In the genomic region with DNA sequence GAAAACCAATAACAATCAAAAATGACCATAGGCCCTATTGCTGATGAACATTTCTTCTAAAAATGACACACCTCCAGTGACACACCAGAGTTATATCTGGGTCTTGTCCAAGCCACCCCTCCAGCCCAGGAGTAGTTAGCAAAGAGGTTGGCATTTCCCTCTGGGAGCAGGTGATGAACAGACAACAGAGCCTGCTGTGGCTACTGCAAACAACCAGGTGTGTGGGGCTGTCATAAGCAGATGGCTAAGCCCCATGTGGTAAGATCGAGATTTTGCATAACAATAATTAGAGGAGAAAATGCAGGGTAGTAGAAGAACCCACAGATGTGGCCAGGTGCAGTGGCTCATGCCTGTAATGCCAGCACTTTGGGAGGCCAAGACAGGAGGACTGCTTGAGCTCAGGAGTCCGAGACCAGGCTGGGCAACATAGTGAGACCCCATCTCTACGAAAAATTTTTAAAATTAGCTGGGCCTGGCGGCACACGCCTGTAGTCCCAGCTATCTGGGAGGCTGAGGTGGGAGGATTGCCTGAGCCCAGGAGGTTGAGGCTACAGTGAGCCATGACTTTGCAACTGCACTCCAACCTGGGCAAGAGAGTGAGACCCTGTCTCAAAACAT, we compare ENCODE assay signal across 1 cellular context.
TF ChIP-seq lines count a peak whose summit lies in the region.

No MANE protein-coding gene starts in this region.

TF ChIP-seq in GM12878, 131 proteins besides CTCF, POLR2A, EP300 and RAD21:
- TF ChIP-seq EED (IDR thresholded peaks at IDR 0.05; ENCODE audit: low read depth) (no peak), NR2C2 (IDR thresholded peaks at IDR 0.05; ENCODE audit: borderline replicate concordance, control insufficient read depth, insufficient read length, low read depth) (no peak)
- TF ChIP-seq, protein P1, sequence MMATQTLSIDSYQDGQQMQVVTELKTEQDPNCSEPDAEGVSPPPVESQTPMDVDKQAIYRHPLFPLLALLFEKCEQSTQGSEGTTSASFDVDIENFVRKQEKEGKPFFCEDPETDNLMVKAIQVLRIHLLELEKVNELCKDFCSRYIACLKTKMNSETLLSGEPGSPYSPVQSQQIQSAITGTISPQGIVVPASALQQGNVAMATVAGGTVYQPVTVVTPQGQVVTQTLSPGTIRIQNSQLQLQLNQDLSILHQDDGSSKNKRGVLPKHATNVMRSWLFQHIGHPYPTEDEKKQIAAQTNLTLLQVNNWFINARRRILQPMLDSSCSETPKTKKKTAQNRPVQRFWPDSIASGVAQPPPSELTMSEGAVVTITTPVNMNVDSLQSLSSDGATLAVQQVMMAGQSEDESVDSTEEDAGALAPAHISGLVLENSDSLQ (IDR thresholded peaks at IDR 0.05) = no peak
